1 cellular context compared by ENCODE assay signal in the genomic region with DNA sequence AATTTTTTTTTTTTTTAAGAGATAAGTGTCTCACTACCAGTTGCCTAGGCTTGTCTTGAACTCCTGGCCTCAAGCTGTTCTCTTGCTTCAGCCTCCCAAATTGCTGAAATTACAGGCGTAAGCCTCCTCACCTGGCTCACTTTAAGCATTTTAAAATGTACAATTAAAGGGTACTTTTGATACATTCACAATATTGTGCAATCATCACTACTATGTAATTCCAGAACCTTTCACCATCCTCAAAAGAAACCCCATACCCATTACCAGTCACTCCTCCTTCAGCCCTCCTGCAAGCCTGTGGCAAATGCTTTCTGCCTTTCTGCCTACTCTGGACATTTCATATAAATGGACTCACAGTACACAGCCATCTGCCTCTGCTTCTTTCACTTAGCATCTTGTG.
TF ChIP-seq lines count a peak whose summit lies in the region.

No MANE protein-coding gene starts in this region.

TF ChIP-seq in K562, 482 proteins besides CTCF, POLR2A, EP300 and RAD21 (continued from another document):
- TF ChIP-seq, protein P1, sequence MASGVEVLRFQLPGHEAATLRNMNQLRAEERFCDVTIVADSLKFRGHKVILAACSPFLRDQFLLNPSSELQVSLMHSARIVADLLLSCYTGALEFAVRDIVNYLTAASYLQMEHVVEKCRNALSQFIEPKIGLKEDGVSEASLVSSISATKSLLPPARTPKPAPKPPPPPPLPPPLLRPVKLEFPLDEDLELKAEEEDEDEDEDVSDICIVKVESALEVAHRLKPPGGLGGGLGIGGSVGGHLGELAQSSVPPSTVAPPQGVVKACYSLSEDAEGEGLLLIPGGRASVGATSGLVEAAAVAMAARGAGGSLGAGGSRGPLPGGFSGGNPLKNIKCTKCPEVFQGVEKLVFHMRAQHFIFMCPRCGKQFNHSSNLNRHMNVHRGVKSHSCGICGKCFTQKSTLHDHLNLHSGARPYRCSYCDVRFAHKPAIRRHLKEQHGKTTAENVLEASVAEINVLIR (CRISPR knock-in tag; IDR thresholded peaks at IDR 0.05) = no peak
- TF ChIP-seq DMBX1 (CRISPR knock-in tag; IDR thresholded peaks at IDR 0.05; ENCODE audit: borderline replicate concordance) (no peak), SP2 (IDR thresholded peaks at IDR 0.05; ENCODE audit: extremely low read depth, low read depth, low read length, poor library complexity, severe bottlenecking) (no peak), STAT5B (CRISPR knock-in tag; IDR thresholded peaks at IDR 0.05) (no peak), CEBPB (tag; IDR thresholded peaks at IDR 0.05) (peak; percentile 75)
- TF ChIP-seq, protein P2, sequence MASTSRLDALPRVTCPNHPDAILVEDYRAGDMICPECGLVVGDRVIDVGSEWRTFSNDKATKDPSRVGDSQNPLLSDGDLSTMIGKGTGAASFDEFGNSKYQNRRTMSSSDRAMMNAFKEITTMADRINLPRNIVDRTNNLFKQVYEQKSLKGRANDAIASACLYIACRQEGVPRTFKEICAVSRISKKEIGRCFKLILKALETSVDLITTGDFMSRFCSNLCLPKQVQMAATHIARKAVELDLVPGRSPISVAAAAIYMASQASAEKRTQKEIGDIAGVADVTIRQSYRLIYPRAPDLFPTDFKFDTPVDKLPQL (IDR thresholded peaks at IDR 0.05; ENCODE audit: extremely low read depth, insufficient read length) = no peak
- TF ChIP-seq, protein P3, sequence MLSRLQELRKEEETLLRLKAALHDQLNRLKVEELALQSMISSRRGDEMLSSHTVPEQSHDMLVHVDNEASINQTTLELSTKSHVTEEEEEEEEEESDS (CRISPR knock-in tag; IDR thresholded peaks at IDR 0.05) = no peak
